In genomic region chr16:6382787-6383515, GRCh38 we compare ENCODE assay signal across 18 cellular contexts.
"Had no signal": no experiment of that assay in that cellular context is flagged by ENCODE, and none has a peak within 500 bp of the region (broad histone marks: within the 10 kb centered on the region; RNA-seq: fewer than 3 reads in every experiment).

No MANE protein-coding gene starts in this region.

- H3K27ac Mint-ChIP-seq: naive B cell; nephron; stimulated activated naive B cell treated with anti-CD40 and anti-IgM and Interleukin-4, amounts not matched to agents 10 μg/mL and 1 μg/mL and 100 μg/mL, for 72 hours; stimulated activated naive CD8-positive, alpha-beta T cell treated with anti-CD3 and anti-CD28 coated beads, Interleukin-15, amount 100 ng/mL, for 72 hours had no signal

- H3K4me3 Mint-ChIP-seq: naive B cell; nephron; stimulated activated naive B cell treated with anti-CD40 and anti-IgM and Interleukin-4, amounts not matched to agents 10 μg/mL and 1 μg/mL and 100 μg/mL, for 72 hours; stimulated activated naive CD8-positive, alpha-beta T cell treated with anti-CD3 and anti-CD28 coated beads, Interleukin-15, amount 100 ng/mL, for 72 hours had no signal

- H3K4me1 Mint-ChIP-seq: naive B cell; nephron; stimulated activated naive B cell treated with anti-CD40 and anti-IgM and Interleukin-4, amounts not matched to agents 10 μg/mL and 1 μg/mL and 100 μg/mL, for 72 hours; stimulated activated naive CD8-positive, alpha-beta T cell treated with anti-CD3 and anti-CD28 coated beads, Interleukin-15, amount 100 ng/mL, for 72 hours had no signal

- DNase-seq: cortex of kidney; effector memory CD4-positive, alpha-beta T cell; gastrocnemius medialis; glutamatergic neuron; left lung; lower lobe of right lung; mesenchymal stem cell; naive B cell; sigmoid colon; stimulated activated CD4-positive, alpha-beta T cell treated with anti-CD3 and anti-CD28 coated beads, Interleukin-2, amount 100 ng/mL, for 24 hours; stimulated activated CD4-positive, alpha-beta T cell treated with anti-CD3 and anti-CD28 coated beads, Interleukin-4, amount 100 ng/mL, for 4 hours; stimulated activated naive B cell treated with anti-CD40 and anti-IgM and Interleukin-4, amounts not matched to agents 10 μg/mL and 1 μg/mL and 100 μg/mL, for 72 hours; stimulated activated naive CD8-positive, alpha-beta T cell treated with anti-CD3 and anti-CD28 coated beads, Interleukin-15, amount 100 ng/mL, for 72 hours; thyroid gland; upper lobe of left lung; uterus had no signal

- ATAC-seq: esophagus mucosa; gastrocnemius medialis; left lung; lower lobe of right lung; stimulated activated naive B cell treated with anti-CD40 and anti-IgM and Interleukin-4, amounts not matched to agents 10 μg/mL and 1 μg/mL and 100 μg/mL, for 72 hours; stimulated activated naive CD8-positive, alpha-beta T cell treated with anti-CD3 and anti-CD28 coated beads, Interleukin-15, amount 100 ng/mL, for 72 hours had no signal

- H3K27me3 Mint-ChIP-seq: naive B cell; stimulated activated naive B cell treated with anti-CD40 and anti-IgM and Interleukin-4, amounts not matched to agents 10 μg/mL and 1 μg/mL and 100 μg/mL, for 72 hours; stimulated activated naive CD8-positive, alpha-beta T cell treated with anti-CD3 and anti-CD28 coated beads, Interleukin-15, amount 100 ng/mL, for 72 hours had no signal

- H3K36me3 Mint-ChIP-seq: naive B cell; stimulated activated naive B cell treated with anti-CD40 and anti-IgM and Interleukin-4, amounts not matched to agents 10 μg/mL and 1 μg/mL and 100 μg/mL, for 72 hours had no signal
